Comparison of ENCODE assay signal across 21 cellular contexts in genomic region chr12:57270966-57271470, GRCh38. TPM values are rescaled to one million over a fixed set of nuclear protein-coding genes. Genes with fewer than 3 reads are reported as not detected.
DNase-seq lines count a peak whose midpoint lies in the region; ATAC-seq, FAIRE-seq and TF ChIP-seq lines count a peak whose summit lies in the region.
"Had no signal": no experiment of that assay in that cellular context is flagged by ENCODE, and none has a peak within 500 bp of the region (broad histone marks: within the 10 kb centered on the region; RNA-seq: fewer than 3 reads in every experiment).

No MANE protein-coding gene starts in this region.

- H3K23ac ChIP-seq in IMR-90 (ENCODE audit: low read depth, low read length) = no peak overlapping the region

- no peak overlapping the region for H4K8ac ChIP-seq in IMR-90 (ENCODE audit: low read depth in 2 of 2, low read length in 2 of 2)

- no peak overlapping the region for H3K9ac ChIP-seq in IMR-90 (ENCODE audit: low read depth, low read length)
- no peak overlapping the region; a peak in 1 of 4 replicates for H3K9ac ChIP-seq in K562 (ENCODE audit: insufficient read depth in 1 of 2, low read depth in 2 of 2, low read length in 2 of 2)
- H3K9ac ChIP-seq: BLaER1 treated with 17β-estradiol and CSF1 and Interleukin-3, amounts not matched to agents 10 nM and 100 nM had no signal

- H2BK120ac ChIP-seq in IMR-90 (ENCODE audit: low read depth, low read length) = no peak overlapping the region

- H3K18ac ChIP-seq in IMR-90 (ENCODE audit: low read depth, low read length) = no peak overlapping the region

- no peak overlapping the region for H3K56ac ChIP-seq in IMR-90 (ENCODE audit: extremely low read depth, insufficient read depth, low read length)

- no peak overlapping the region for H2AK9ac ChIP-seq in IMR-90 (replicated peaks; ENCODE audit: low read depth, low read length, poor library complexity)

- POLR2A ChIA-PET in IMR-90 (lab: Charles Lee; ENCODE audit: unreplicated experiment) (interaction anchor here (0.5 kb wide), 1 partner anchor 184 kb away, joined by 13 read pairs; the partner anchor contains the start of gene INHBE), K562 (lab: Yijun Ruan, JAX) (interaction anchor here (0.7 to 1.5 kb wide), 6 partner anchors 10 to 248 kb away, joined by 3 to 9 read pairs (median 3); no protein-coding TSS in a partner anchor)

- H2BK15ac ChIP-seq in IMR-90 (ENCODE audit: low read depth, low read length) = no peak overlapping the region

- no peak overlapping the region for H3K4ac ChIP-seq in IMR-90 (ENCODE audit: low read depth, low read length)

- no peaks in the 10 kb centered on the region for H3K9me3 ChIP-seq in IMR-90 (ENCODE audit: control insufficient read depth, insufficient read depth, low read length)
- no peaks in the 10 kb centered on the region for H3K9me3 ChIP-seq in K562 (replicated peaks; ENCODE audit: control insufficient read depth, insufficient read depth, low read depth, low read length)
- H3K9me3 ChIP-seq: adrenal gland, gastroesophageal sphincter, right lobe of liver had no signal

- H2BK20ac ChIP-seq in IMR-90 (ENCODE audit: low read depth, low read length) = no peak overlapping the region

- no CpG with 5 or more reads among the region's 1 CpG for WGBS in IMR-90 (ENCODE audit: extremely low coverage in 2 of 2, insufficient read length in 1 of 2), 2 experiments
- WGBS in K562 (ENCODE audit: insufficient coverage, low coverage, missing lambda C conversion rate) = 40% methylated on average over 1 of the region's 1 CpG

- intact Hi-C loops in IMR-90 (cut with micrococcal nuclease) = no loop called here
- intact Hi-C loops in K562 (cut with micrococcal nuclease) = no loop called here

- CTCF ChIA-PET in IMR-90 (lab: Yijun Ruan, JAX) (interaction anchor here (0.6 kb wide), 1 partner anchor 436 kb away, joined by 7 read pairs; no protein-coding TSS in a partner anchor), K562 (lab: Yijun Ruan, JAX; ENCODE audit: low intra/inter-chr PET ratio) (no interaction called here)

- H3K36me3 ChIP-seq in IMR-90 (ENCODE audit: control insufficient read depth, insufficient read depth, low read length) (peaks cover 23% of the 10 kb centered on the region), K562 (ENCODE audit: control insufficient read depth, insufficient read depth, low read length) (peaks cover 36% of the 10 kb centered on the region; the same call in 2 of the 3 replicates)

- 0 out of 2 replicates have a peak, but pooled peaks cover 5% of the 10 kb centered on the region for H4K20me1 ChIP-seq in IMR-90 (ENCODE audit: insufficient read depth, low read length)
- H4K20me1 ChIP-seq in K562 (replicated peaks; ENCODE audit: control insufficient read depth, insufficient read depth, low read length) = no peaks in the 10 kb centered on the region
- H4K20me1 ChIP-seq: BLaER1 treated with 17β-estradiol and CSF1 and Interleukin-3, amounts not matched to agents 10 nM and 100 nM had no signal

- no peak overlapping the region for H2AK5ac ChIP-seq in IMR-90 (ENCODE audit: low read depth, low read length)

- H3K27ac ChIP-seq in IMR-90 (ENCODE audit: insufficient read depth, low read length) (no peak overlapping the region), K562 (ENCODE audit: extremely low read depth, low read depth, low read length) (no peak overlapping the region)
- H3K27ac ChIP-seq: adrenal gland; BLaER1 treated with 17β-estradiol and CSF1 and Interleukin-3, amounts not matched to agents 10 nM and 100 nM; gastroesophageal sphincter; right lobe of liver had no signal

- in situ Hi-C loops in IMR-90 (cut with MboI; ENCODE audit: low sequenced_read_pairs) (no loop called here), K562 (cut with MboI) (no loop called here)

- BruUV-seq in IMR-90 (replicated peaks; lab: Mats Ljungman, UMichigan) (no TSS peak), K562 (replicated peaks; lab: Mats Ljungman, UMichigan) (no TSS peak)

- no peak overlapping the region for H4K5ac ChIP-seq in IMR-90 (ENCODE audit: low read depth, low read length)

- H3K79me1 ChIP-seq in IMR-90 (ENCODE audit: low read depth in 1 of 2, low read length in 2 of 2) = 0 out of 4 replicates have a peak, but pooled peaks cover 0 to 7% of the 10 kb centered on the region in 2 experiments

- no peak for TF ChIP-seq POLR2A in IMR-90 (IDR thresholded peaks at IDR 0.05; ENCODE audit: low read depth, low read length)
- TF ChIP-seq POLR2A in K562 (conservative IDR thresholded peaks at IDR 0.05) = no peak
- no peak for TF ChIP-seq POLR2A in GM12891 (IDR thresholded peaks at IDR 0.05; ENCODE audit: low read depth, low read length)

- TF ChIP-seq CTCF in IMR-90 (conservative IDR thresholded peaks at IDR 0.05; ENCODE audit: low read depth, low read length) (no peak), K562 (IDR thresholded peaks at IDR 0.05 in 2 of 3, conservative IDR thresholded peaks at IDR 0.05 in 1 of 3; ENCODE audit: insufficient read depth in 2 of 3, low read depth in 1 of 3, low read length in 3 of 3) (peak; percentile 16 to 40 (median 27); a peak in 3 of 6 replicates)

- no peak overlapping the region for H3K4me3 ChIP-seq in IMR-90 (ENCODE audit: insufficient read depth, low read depth, low read length)
- H3K4me3 ChIP-seq in K562 = no peak overlapping the region
- H3K4me3 ChIP-seq: adrenal gland; BLaER1 treated with 17β-estradiol and CSF1 and Interleukin-3, amounts not matched to agents 10 nM and 100 nM; gastroesophageal sphincter; GM12878; right lobe of liver had no signal

- H3K27me3 ChIP-seq in IMR-90 (ENCODE audit: control insufficient read depth, insufficient read depth, low read length) = no peaks in the 10 kb centered on the region
- no peaks in the 10 kb centered on the region for H3K27me3 ChIP-seq in K562 (ENCODE audit: control insufficient read depth in 2 of 2, insufficient read depth in 2 of 2, low read length in 2 of 2)
- H3K27me3 ChIP-seq: adrenal gland; BLaER1 treated with 17β-estradiol and CSF1 and Interleukin-3, amounts not matched to agents 10 nM and 100 nM; gastroesophageal sphincter; right lobe of liver had no signal

- H3K14ac ChIP-seq in IMR-90 (replicated peaks; ENCODE audit: low read depth, low read length) = no peak overlapping the region

- H2BK5ac ChIP-seq in IMR-90 (ENCODE audit: low read depth, low read length, poor library complexity, severe bottlenecking) = no peak overlapping the region

- TF ChIP-seq RAD21 in IMR-90 (IDR thresholded peaks at IDR 0.05; ENCODE audit: low read length) = no peak
- peak in 1 of 2 experiments; percentile 25; a peak in 1 of 4 replicates for TF ChIP-seq RAD21 in K562 (CRISPR knock-in tag; conservative IDR thresholded peaks at IDR 0.05 in 1 of 2, IDR thresholded peaks at IDR 0.05 in 1 of 2)

- H3K79me2 ChIP-seq in K562 (ENCODE audit: control insufficient read depth, insufficient read depth, low read length) = no peaks in the 10 kb centered on the region

- peak overlapping the region; percentile 17 for H2AFZ ChIP-seq in IMR-90 (replicated peaks; ENCODE audit: low read length, poor library complexity)
- no peak overlapping the region for H2AFZ ChIP-seq in K562 (ENCODE audit: low read depth, low read length)

- no peak overlapping the region for H4K91ac ChIP-seq in IMR-90 (ENCODE audit: insufficient read depth, low read depth, low read length)

- H3K4me1 ChIP-seq in IMR-90 (ENCODE audit: control insufficient read depth, insufficient read depth, low read length) (peaks cover 5% of the 10 kb centered on the region; the same call in 1 of the 2 replicates), K562 (replicated peaks in 1 of 2; ENCODE audit: control insufficient read depth in 2 of 2, insufficient read depth in 2 of 2, low read length in 2 of 2) (peaks cover 5 to 11% of the 10 kb centered on the region in 2 experiments; a peak in 4 of 5 replicates)
- H3K4me1 ChIP-seq: gastroesophageal sphincter, right lobe of liver had no signal

- H3K9me1 ChIP-seq in IMR-90 (ENCODE audit: insufficient read depth, low read length) (peaks cover 4% of the 10 kb centered on the region; the same call in 1 of the 2 replicates), K562 (ENCODE audit: control insufficient read depth, insufficient read depth, low read length) (no peaks in the 10 kb centered on the region)

- DNase-seq in GDM1 (lab: John Stamatoyannopoulos, UW) (peak; percentile 11), IMR-90 (no peak), K562 (ENCODE audit: extremely low read depth in 1 of 4, low spot score in 3 of 4) (peak; percentile 29 to 56 (median 48)), myocyte (ENCODE audit: low read depth) (peak; percentile 43), NCI-H187 treated with DMSO at 0.1 percent for 48 hours (lab: John Stamatoyannopoulos, UW) (no peak), DMS79 treated with DMSO at 0.1 percent for 48 hours (lab: John Stamatoyannopoulos, UW) (no peak), GM12891 (ENCODE audit: insufficient read length, low spot score) (no peak)
- DNase-seq: activated T-cell treated with anti-CD3 and anti-CD28 coated beads, Interleukin-2, amount 50 U/mL, for 4 hours; adrenal gland; immature natural killer cell; NCI-H1048; NCI-H2171; right lobe of liver; Right ventricle myocardium superior; stimulated activated CD4-positive, alpha-beta T cell treated with anti-CD3 and anti-CD28 coated beads, Interleukin-4, amount 100 ng/mL, for 1 hour; T1000 had no signal

- FAIRE-seq in K562 (lab: Jason Lieb, UNC) (peak; percentile 79), GM12891 (lab: Jason Lieb, UNC) (no peak)
- FAIRE-seq: GM12878 had no signal

- H3K4me2 ChIP-seq in IMR-90 (ENCODE audit: low read depth, low read length) (no peak overlapping the region), K562 (ENCODE audit: insufficient read depth, low read length) (no peak overlapping the region)
- H3K4me2 ChIP-seq: BLaER1 treated with 17β-estradiol and CSF1 and Interleukin-3, amounts not matched to agents 10 nM and 100 nM had no signal

- dilution Hi-C loops in IMR-90 (cut with HindIII; ENCODE audit: low sequenced_read_pairs, unreplicated experiment) = no loop called here

- no peak for TF ChIP-seq EP300 in K562 (IDR thresholded peaks at IDR 0.05; ENCODE audit: low read length)

- no peak for ATAC-seq in IMR-90 (ENCODE audit: low read depth)
- peak; percentile 81 for ATAC-seq in K562
- no peak for ATAC-seq in activated CD4-positive, CD25-positive, alpha-beta regulatory T cell treated with anti-CD3 and anti-CD28 coated beads, Interleukin-2, amount 50 U/mL, for 24 hours
- ATAC-seq: activated T-cell treated with anti-CD3 and anti-CD28 coated beads, Interleukin-2, amount 50 U/mL, for 4 hours; gastroesophageal sphincter; GM12878 had no signal

RNA-seq across cellular contexts. Expression of gene STAC3, which starts 20.0 kb away (rescaled TPM):
- total RNA-seq in IMR-90 (2012; rRNA removed) (under 0.01 and 0.18 TPM in 2 replicates), K562 (2014; rRNA removed) (2.3 and 2.7 TPM in 2 replicates), K562 (2014; rRNA removed; fragmentation: Illumina TruSeq; extraction: Trizol) (2.4 and 2.7 TPM in 2 replicates), K562 (2015; rRNA removed; fragmentation: Illumina TruSeq; extraction: Trizol) (3.3 and 3.5 TPM in 2 replicates), K562 (2021) (3.5 and 4.6 TPM in 2 replicates), myocyte (594 and 728 TPM in 2 replicates)
- polyA plus RNA-seq in IMR-90 (2012; rRNA removed) (0.67 and 0.80 TPM in 2 replicates), K562 (2011; rRNA removed) (4.0 and 5.6 TPM in 2 replicates), K562 (2014; fragmentation: Illumina TruSeq; extraction: Trizol) (6.2 and 7.3 TPM in 2 replicates), K562 (2014; fragmentation: Nextera tagmentation; extraction: Ambion mirVana) (under 1 TPM; 0.45 to 0.46 TPM), K562 (2014; rRNA removed) (4.8 and 6.4 TPM in 2 replicates)
- polyA plus RNA-seq in IMR-90 (2012; cell fraction: cytosol; rRNA removed) = 0.13 and 0.66 TPM in 2 replicates
- 2.9 and 4.4 TPM in 2 replicates for polyA plus RNA-seq in IMR-90 (2012; cell fraction: nucleus; rRNA removed; ENCODE audit: low replicate concordance)
- 7.4 and 7.7 TPM in 2 replicates for total RNA-seq in K562 (2011; cell fraction: chromatin; rRNA removed; ENCODE audit: low replicate concordance)
- 3.8 and 5.3 TPM in 2 replicates for total RNA-seq in K562 (2011; cell fraction: nucleolus; rRNA removed)
- total RNA-seq in K562 (2011; cell fraction: nucleoplasm; rRNA removed) = 4.4 and 6.1 TPM in 2 replicates
- polyA plus RNA-seq in K562 (2011; cell fraction: cytosol; rRNA removed) = 1.9 and 3.3 TPM in 2 replicates
- 6.3 and 11.3 TPM in 2 replicates for polyA plus RNA-seq in K562 (2011; cell fraction: nucleus; rRNA removed)
- 7.5 and 8.5 TPM in 2 replicates for polyA plus RNA-seq in K562 (2012)
- polyA minus RNA-seq in K562 (2011; rRNA and poly(A)+ RNA removed) = 3.2 TPM in 2 replicates
- 1.0 and 1.5 TPM in 2 replicates for polyA minus RNA-seq in K562 (2011; cell fraction: cytosol; rRNA and poly(A)+ RNA removed)
- polyA minus RNA-seq in K562 (2011; cell fraction: nucleus; rRNA and poly(A)+ RNA removed) = 1.3 and 3.9 TPM in 2 replicates
- polyA plus RNA-seq in myocyte (2012) = 337 TPM
- 4.6 TPM for polyA plus RNA-seq in GM12891 (2012; ENCODE audit: low read depth, missing spikeins)
- total RNA-seq: H4 had no signal
- polyA plus RNA-seq: immature natural killer cell had no signal

RNA-seq across cellular contexts. Expression of gene SHMT2, which starts 41.5 kb away (rescaled TPM):
- total RNA-seq in IMR-90 (2012; rRNA removed) (225 and 266 TPM in 2 replicates), K562 (2014; rRNA removed) (194 and 217 TPM in 2 replicates), K562 (2014; rRNA removed; fragmentation: Illumina TruSeq; extraction: Trizol) (76.9 and 92.0 TPM in 2 replicates), K562 (2015; rRNA removed; fragmentation: Illumina TruSeq; extraction: Trizol) (115 and 119 TPM in 2 replicates), K562 (2021) (227 and 243 TPM in 2 replicates), myocyte (147 and 153 TPM in 2 replicates)
- polyA plus RNA-seq in IMR-90 (2012; rRNA removed) (302 and 364 TPM in 2 replicates), K562 (2011; rRNA removed) (84.6 and 226 TPM in 2 replicates), K562 (2014; fragmentation: Illumina TruSeq; extraction: Trizol) (319 and 377 TPM in 2 replicates), K562 (2014; fragmentation: Nextera tagmentation; extraction: Ambion mirVana) (10 to 100 TPM; 46.1 to 81.5 TPM), K562 (2014; rRNA removed) (154 and 158 TPM in 2 replicates)
- 201 and 323 TPM in 2 replicates for polyA plus RNA-seq in IMR-90 (2012; cell fraction: cytosol; rRNA removed)
- 303 and 511 TPM in 2 replicates for polyA plus RNA-seq in IMR-90 (2012; cell fraction: nucleus; rRNA removed; ENCODE audit: low replicate concordance)
- 95.6 and 251 TPM in 2 replicates for total RNA-seq in K562 (2011; cell fraction: chromatin; rRNA removed; ENCODE audit: low replicate concordance)
- total RNA-seq in K562 (2011; cell fraction: nucleolus; rRNA removed) = 199 and 247 TPM in 2 replicates
- total RNA-seq in K562 (2011; cell fraction: nucleoplasm; rRNA removed) = 115 and 136 TPM in 2 replicates
- 268 and 390 TPM in 2 replicates for polyA plus RNA-seq in K562 (2011; cell fraction: cytosol; rRNA removed)
- polyA plus RNA-seq in K562 (2011; cell fraction: nucleus; rRNA removed) = 341 and 344 TPM in 2 replicates
- polyA plus RNA-seq in K562 (2012) = 190 and 549 TPM in 2 replicates
- polyA minus RNA-seq in K562 (2011; rRNA and poly(A)+ RNA removed) = 95.0 and 99.1 TPM in 2 replicates
- 155 and 228 TPM in 2 replicates for polyA minus RNA-seq in K562 (2011; cell fraction: cytosol; rRNA and poly(A)+ RNA removed)
- polyA minus RNA-seq in K562 (2011; cell fraction: nucleus; rRNA and poly(A)+ RNA removed) = 97.1 and 133 TPM in 2 replicates
- polyA plus RNA-seq in myocyte (2012) = 292 TPM
- polyA plus RNA-seq in GM12891 (2012; ENCODE audit: low read depth, missing spikeins) = 152 TPM

RNA-seq across cellular contexts. Expression of gene NXPH4, which starts 54.4 kb away (rescaled TPM):
- total RNA-seq in IMR-90 (2012; rRNA removed) (0.36 and 0.56 TPM in 2 replicates), K562 (2014; rRNA removed) (1.0 and 1.4 TPM in 2 replicates), K562 (2014; rRNA removed; fragmentation: Illumina TruSeq; extraction: Trizol) (0.22 TPM in 1 of 2 replicates, not detected in the other), K562 (2015; rRNA removed; fragmentation: Illumina TruSeq; extraction: Trizol) (0.19 TPM in 1 of 2 replicates, not detected in the other), K562 (2021) (2.2 and 2.7 TPM in 2 replicates), myocyte (2.4 and 4.3 TPM in 2 replicates)
- polyA plus RNA-seq in IMR-90 (2012; rRNA removed) (3.3 and 3.8 TPM in 2 replicates), K562 (2011; rRNA removed) (0.49 and 1.7 TPM in 2 replicates), K562 (2014; fragmentation: Illumina TruSeq; extraction: Trizol) (1.1 and 1.9 TPM in 2 replicates), K562 (2014; fragmentation: Nextera tagmentation; extraction: Ambion mirVana) (not detected), K562 (2014; rRNA removed) (1.1 and 1.3 TPM in 2 replicates)
- 4.8 and 7.5 TPM in 2 replicates for polyA plus RNA-seq in IMR-90 (2012; cell fraction: cytosol; rRNA removed)
- 3.3 and 5.8 TPM in 2 replicates for polyA plus RNA-seq in IMR-90 (2012; cell fraction: nucleus; rRNA removed; ENCODE audit: low replicate concordance)
- 1.7 and 4.4 TPM in 2 replicates for total RNA-seq in K562 (2011; cell fraction: chromatin; rRNA removed; ENCODE audit: low replicate concordance)
- total RNA-seq in K562 (2011; cell fraction: nucleolus; rRNA removed) = 4.7 and 5.7 TPM in 2 replicates
- 5.1 and 6.6 TPM in 2 replicates for total RNA-seq in K562 (2011; cell fraction: nucleoplasm; rRNA removed)
- 0.59 and 0.91 TPM in 2 replicates for polyA plus RNA-seq in K562 (2011; cell fraction: cytosol; rRNA removed)
- polyA plus RNA-seq in K562 (2011; cell fraction: nucleus; rRNA removed) = 2.4 and 3.4 TPM in 2 replicates
- 2.7 and 7.2 TPM in 2 replicates for polyA plus RNA-seq in K562 (2012)
- polyA minus RNA-seq in K562 (2011; rRNA and poly(A)+ RNA removed) = 0.30 TPM in 1 of 2 replicates, not detected in the other
- polyA minus RNA-seq in K562 (2011; cell fraction: cytosol; rRNA and poly(A)+ RNA removed) = 3.2 and 4.1 TPM in 2 replicates
- polyA minus RNA-seq in K562 (2011; cell fraction: nucleus; rRNA and poly(A)+ RNA removed) = 0.67 and 1.00 TPM in 2 replicates
- 5.5 TPM for polyA plus RNA-seq in myocyte (2012)
- 0.24 TPM for polyA plus RNA-seq in GM12891 (2012; ENCODE audit: low read depth, missing spikeins)
- polyA plus RNA-seq: immature natural killer cell had no signal

Comparison
In these comparisons a context has a peak if more than half of its experiments do, and no peak if none do; other contexts are left out.
1. DNase-seq: peak in GDM1 (single experiment), K562 (4 of 4) and myocyte (single experiment); none in IMR-90 (single experiment), NCI-H187 treated with DMSO at 0.1 percent for 48 hours (single experiment), DMS79 treated with DMSO at 0.1 percent for 48 hours (single experiment) and GM12891 (single experiment).
2. RNA of gene STAC3, which starts 20.0 kb away (total RNA-seq): 594 to 728 TPM in myocyte; 2.3 to 7.7 TPM in K562 and under 0.01 to 0.18 TPM in IMR-90; every median in the first group is over 10 times any median in the second.